ENCODE assay signal across 16 cellular contexts in the genomic region with DNA sequence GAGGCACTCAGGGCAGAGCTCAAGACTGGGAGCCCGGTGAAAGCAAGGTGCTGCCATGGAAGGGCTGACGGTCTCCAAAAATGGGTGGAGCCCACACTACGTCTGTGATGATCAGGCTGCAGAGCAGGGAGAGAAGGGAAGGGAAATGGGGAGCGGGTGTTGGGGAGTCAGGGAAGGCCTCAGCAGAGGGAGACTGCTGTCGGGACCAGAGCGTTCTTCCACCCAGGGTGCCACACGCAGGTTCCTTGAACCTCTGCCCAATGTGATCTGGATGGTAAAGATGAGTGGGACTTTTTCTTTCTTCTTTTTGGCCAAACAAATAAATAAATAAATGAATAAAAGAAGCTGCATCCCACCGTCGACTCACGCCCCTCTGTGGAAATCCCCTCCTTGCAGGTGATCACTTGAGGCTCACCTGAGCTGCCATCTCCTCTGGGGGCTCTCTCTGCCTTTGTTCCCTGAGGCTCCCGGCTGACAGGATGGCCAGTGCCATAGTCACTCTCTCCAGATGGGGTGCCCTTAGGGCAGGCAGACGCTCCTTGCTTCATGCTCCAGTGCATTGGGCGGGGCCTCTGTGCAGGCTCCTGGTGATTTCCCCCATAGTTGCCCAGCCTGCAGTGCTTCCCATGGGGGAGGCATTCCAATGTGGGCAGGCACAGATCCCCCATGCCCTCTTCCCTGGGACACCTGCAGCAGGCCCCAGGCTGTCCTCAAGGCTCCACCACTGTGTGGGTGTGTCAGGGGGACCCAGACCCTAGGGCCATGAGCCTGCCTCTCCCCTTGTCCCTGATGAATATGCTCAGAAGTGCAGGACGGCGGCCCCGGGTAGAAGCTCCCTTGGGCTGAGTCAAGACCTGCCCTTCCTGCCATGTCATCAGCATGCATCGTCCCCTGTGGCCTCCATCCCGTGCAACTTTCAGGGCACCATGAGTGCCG.
DNase-seq lines count a peak whose midpoint lies in the region; ATAC-seq and TF ChIP-seq lines count a peak whose summit lies in the region.
"Had no signal": no experiment of that assay in that cellular context is flagged by ENCODE, and none has a peak within 500 bp of the region (broad histone marks: within the 10 kb centered on the region; RNA-seq: fewer than 3 reads in every experiment).

No MANE protein-coding gene starts in this region.

- H3K27me3 ChIP-seq in Peyer's patch: no peaks in the 10 kb centered on the region
- H3K27me3 ChIP-seq: SJCRH30 had no signal

- TF ChIP-seq POLR2A in Peyer's patch (IDR thresholded peaks at IDR 0.05): no peak
- no peak for TF ChIP-seq POLR2A in lower leg skin (IDR thresholded peaks at IDR 0.05)

- WGBS in lower leg skin, 2 donors: 77 to 82% methylated on average over 18 to 19 of the region's 19 CpGs

- no peak overlapping the region for H3K4me3 ChIP-seq in Peyer's patch
- no peak overlapping the region for H3K4me3 ChIP-seq in lower leg skin (ENCODE audit: low read depth, poor library complexity, severe bottlenecking)
- H3K4me3 ChIP-seq: SJCRH30 had no signal

- peak; percentile 37 for DNase-seq in natural killer cell treated with Interleukin-12 subunit alpha and Interleukin-12 subunit beta and Interleukin-15 and Interleukin-18, amount 100 ng/mL, for 72 hours (ENCODE audit: low spot score)
- DNase-seq in natural killer cell (no peak), Peyer's patch (peak in 2 of 3 donors; percentile 38 to 43), mesenteric fat pad (ENCODE audit: low spot score) (peak; percentile 80), lower leg skin (ENCODE audit: low spot score in 2 of 2) (no peak)
- DNase-seq in activated CD8-positive, alpha-beta memory T cell treated with anti-CD3 and anti-CD28 coated beads, Interleukin-2, amount 10 ng/mL, durations not matched to agents 7 days and 5 days: no peak
- no peak for DNase-seq in stimulated activated naive B cell treated with anti-CD40 and anti-IgM and Interleukin-4, amounts not matched to agents 10 μg/mL and 1 μg/mL and 100 μg/mL, for 72 hours
- DNase-seq: Calu3; CD4-positive, CD25-positive, alpha-beta regulatory T cell; DMS53; NCI-H187 treated with DMSO at 0.1 percent for 48 hours; NCI-H2171; NCI-H446; NCI-H748 treated with DMSO at 0.1 percent for 48 hours; SJCRH30 had no signal

- no peak for ATAC-seq in natural killer cell treated with Interleukin-12 subunit alpha and Interleukin-12 subunit beta and Interleukin-15 and Interleukin-18, amount 100 ng/mL, for 72 hours
- ATAC-seq in natural killer cell: no peak
- no peak for ATAC-seq in activated CD8-positive, alpha-beta memory T cell treated with anti-CD3 and anti-CD28 coated beads, Interleukin-2, amount 10 ng/mL, durations not matched to agents 7 days and 5 days
- ATAC-seq in stimulated activated naive B cell treated with anti-CD40 and anti-IgM and Interleukin-4, amounts not matched to agents 10 μg/mL and 1 μg/mL and 100 μg/mL, for 72 hours (replicated peaks): no peak

- no peaks in the 10 kb centered on the region for H3K36me3 Mint-ChIP-seq in natural killer cell treated with Interleukin-12 subunit alpha and Interleukin-12 subunit beta and Interleukin-15 and Interleukin-18, amount 100 ng/mL, for 72 hours
- no peaks in the 10 kb centered on the region for H3K36me3 Mint-ChIP-seq in natural killer cell
- no peaks in the 10 kb centered on the region for H3K36me3 Mint-ChIP-seq in activated CD8-positive, alpha-beta memory T cell treated with anti-CD3 and anti-CD28 coated beads, Interleukin-2, amount 10 ng/mL, durations not matched to agents 7 days and 5 days
- H3K36me3 Mint-ChIP-seq in stimulated activated naive B cell treated with anti-CD40 and anti-IgM and Interleukin-4, amounts not matched to agents 10 μg/mL and 1 μg/mL and 100 μg/mL, for 72 hours: no peaks in the 10 kb centered on the region
- H3K36me3 Mint-ChIP-seq: CD4-positive, CD25-positive, alpha-beta regulatory T cell had no signal

- no peak overlapping the region for H3K27ac Mint-ChIP-seq in natural killer cell treated with Interleukin-12 subunit alpha and Interleukin-12 subunit beta and Interleukin-15 and Interleukin-18, amount 100 ng/mL, for 72 hours
- H3K27ac Mint-ChIP-seq in natural killer cell: no peak overlapping the region
- no peak overlapping the region for H3K27ac Mint-ChIP-seq in activated CD8-positive, alpha-beta memory T cell treated with anti-CD3 and anti-CD28 coated beads, Interleukin-2, amount 10 ng/mL, durations not matched to agents 7 days and 5 days
- H3K27ac Mint-ChIP-seq in stimulated activated naive B cell treated with anti-CD40 and anti-IgM and Interleukin-4, amounts not matched to agents 10 μg/mL and 1 μg/mL and 100 μg/mL, for 72 hours: no peak overlapping the region

- TF ChIP-seq CTCF in natural killer cell (IDR thresholded peaks at IDR 0.05) (no peak), Peyer's patch (IDR thresholded peaks at IDR 0.05) (no peak), lower leg skin (IDR thresholded peaks at IDR 0.05) (no peak)

- CTCF ChIA-PET in activated CD8-positive, alpha-beta memory T cell treated with anti-CD3 and anti-CD28 coated beads, Interleukin-2, amount 10 ng/mL, durations not matched to agents 7 days and 5 days (lab: Charles Lee): interaction anchor here (1.0 kb wide), 1 partner anchor 9 kb away, joined by 3 read pairs; no protein-coding TSS in a partner anchor

- H3K27me3 Mint-ChIP-seq in natural killer cell treated with Interleukin-12 subunit alpha and Interleukin-12 subunit beta and Interleukin-15 and Interleukin-18, amount 100 ng/mL, for 72 hours: no peaks in the 10 kb centered on the region
- no peaks in the 10 kb centered on the region for H3K27me3 Mint-ChIP-seq in natural killer cell (ENCODE audit: low read depth in 2 of 2)
- no peaks in the 10 kb centered on the region for H3K27me3 Mint-ChIP-seq in activated CD8-positive, alpha-beta memory T cell treated with anti-CD3 and anti-CD28 coated beads, Interleukin-2, amount 10 ng/mL, durations not matched to agents 7 days and 5 days
- H3K27me3 Mint-ChIP-seq in stimulated activated naive B cell treated with anti-CD40 and anti-IgM and Interleukin-4, amounts not matched to agents 10 μg/mL and 1 μg/mL and 100 μg/mL, for 72 hours: peaks cover 0 to 7% of the 10 kb centered on the region in 2 donors
- H3K27me3 Mint-ChIP-seq: CD4-positive, CD25-positive, alpha-beta regulatory T cell had no signal

- H3K4me3 Mint-ChIP-seq in natural killer cell treated with Interleukin-12 subunit alpha and Interleukin-12 subunit beta and Interleukin-15 and Interleukin-18, amount 100 ng/mL, for 72 hours: no peak overlapping the region
- H3K4me3 Mint-ChIP-seq in natural killer cell: no peak overlapping the region
- H3K4me3 Mint-ChIP-seq in activated CD8-positive, alpha-beta memory T cell treated with anti-CD3 and anti-CD28 coated beads, Interleukin-2, amount 10 ng/mL, durations not matched to agents 7 days and 5 days: no peak overlapping the region
- H3K4me3 Mint-ChIP-seq in stimulated activated naive B cell treated with anti-CD40 and anti-IgM and Interleukin-4, amounts not matched to agents 10 μg/mL and 1 μg/mL and 100 μg/mL, for 72 hours: peak overlapping the region in 1 of 2 donors; percentile 6
- H3K4me3 Mint-ChIP-seq: CD4-positive, CD25-positive, alpha-beta regulatory T cell had no signal

- no peaks in the 10 kb centered on the region for H3K9me3 Mint-ChIP-seq in natural killer cell treated with Interleukin-12 subunit alpha and Interleukin-12 subunit beta and Interleukin-15 and Interleukin-18, amount 100 ng/mL, for 72 hours
- no peaks in the 10 kb centered on the region for H3K9me3 Mint-ChIP-seq in natural killer cell
- H3K9me3 Mint-ChIP-seq in activated CD8-positive, alpha-beta memory T cell treated with anti-CD3 and anti-CD28 coated beads, Interleukin-2, amount 10 ng/mL, durations not matched to agents 7 days and 5 days (ENCODE audit: low read depth): no peaks in the 10 kb centered on the region
- H3K9me3 Mint-ChIP-seq in stimulated activated naive B cell treated with anti-CD40 and anti-IgM and Interleukin-4, amounts not matched to agents 10 μg/mL and 1 μg/mL and 100 μg/mL, for 72 hours: no peaks in the 10 kb centered on the region

- H3K4me1 Mint-ChIP-seq in natural killer cell treated with Interleukin-12 subunit alpha and Interleukin-12 subunit beta and Interleukin-15 and Interleukin-18, amount 100 ng/mL, for 72 hours (ENCODE audit: low read depth in 2 of 2): peaks cover 0 to 7% of the 10 kb centered on the region in 2 donors
- peaks cover 6 to 7% of the 10 kb centered on the region in 2 donors for H3K4me1 Mint-ChIP-seq in natural killer cell
- H3K4me1 Mint-ChIP-seq in activated CD8-positive, alpha-beta memory T cell treated with anti-CD3 and anti-CD28 coated beads, Interleukin-2, amount 10 ng/mL, durations not matched to agents 7 days and 5 days: peaks cover 4% of the 10 kb centered on the region
- H3K4me1 Mint-ChIP-seq in stimulated activated naive B cell treated with anti-CD40 and anti-IgM and Interleukin-4, amounts not matched to agents 10 μg/mL and 1 μg/mL and 100 μg/mL, for 72 hours: no peaks in the 10 kb centered on the region

- H3K36me3 ChIP-seq in Peyer's patch: no peaks in the 10 kb centered on the region
- H3K36me3 ChIP-seq: SJCRH30 had no signal

- no peaks in the 10 kb centered on the region for H3K9me3 ChIP-seq in Peyer's patch
- H3K9me3 ChIP-seq: SJCRH30 had no signal

- no peak overlapping the region for H3K27ac ChIP-seq in Peyer's patch
- H3K27ac ChIP-seq: RWPE1, SJCRH30 had no signal

- no peaks in the 10 kb centered on the region for H3K4me1 ChIP-seq in Peyer's patch
- H3K4me1 ChIP-seq: SJCRH30 had no signal

- intact Hi-C loops in natural killer cell (cut with micrococcal nuclease) (no loop called here), lower leg skin (cut with DNase I; ENCODE audit: low total_unique reads) (loop anchor here (10.0 kb wide), 1 partner anchor 272 kb away; no protein-coding TSS in a partner anchor)

Comparison
In these comparisons a context has a peak if more than half of its experiments do, and no peak if none do; other contexts are left out.
1. DNase-seq: peak in natural killer cell treated with Interleukin-12 subunit alpha and Interleukin-12 subunit beta and Interleukin-15 and Interleukin-18, amount 100 ng/mL, for 72 hours (single experiment), Peyer's patch (2 of 3) and mesenteric fat pad (single experiment); none in natural killer cell (single experiment), activated CD8-positive, alpha-beta memory T cell treated with anti-CD3 and anti-CD28 coated beads, Interleukin-2, amount 10 ng/mL, durations not matched to agents 7 days and 5 days (single experiment), lower leg skin (0 of 2) and stimulated activated naive B cell treated with anti-CD40 and anti-IgM and Interleukin-4, amounts not matched to agents 10 μg/mL and 1 μg/mL and 100 μg/mL, for 72 hours (single experiment).